Comparison of ENCODE assay signal across 6 cellular contexts in the genomic region with DNA sequence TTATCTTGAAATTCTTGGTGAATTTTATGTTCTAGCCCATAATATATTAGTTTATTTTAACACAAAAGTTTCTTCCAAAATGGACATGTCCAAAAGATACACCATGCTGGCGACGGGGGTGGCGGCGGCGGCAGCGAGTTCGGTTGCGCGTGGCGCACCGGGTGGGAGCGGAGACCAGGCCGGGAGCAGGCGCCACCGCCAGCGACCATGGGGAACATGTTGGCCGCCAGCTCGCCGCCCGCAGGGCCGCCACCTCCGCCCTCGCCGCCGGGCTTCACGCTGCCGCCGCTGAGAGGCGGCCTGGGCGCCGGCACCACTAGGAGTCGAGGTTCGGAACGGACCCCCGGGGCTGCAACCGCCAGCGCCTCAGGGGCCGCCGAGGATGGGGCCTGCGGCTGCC.
A peak's percentile ranks its signal among the peaks of the same experiment; 100 is the strongest.
DNase-seq lines count a peak whose midpoint lies in the region; ATAC-seq, FAIRE-seq and TF ChIP-seq lines count a peak whose summit lies in the region.
"Not testable (repeated sequence)": the region's sequence is repeated elsewhere in the genome, so short reads cannot be mapped to it uniquely, and the experiment has no call there.

No MANE protein-coding gene starts in this region.

- CTCF ChIA-PET in K562 (lab: Yijun Ruan, JAX; ENCODE audit: low intra/inter-chr PET ratio): not testable (repeated sequence)

- H3K9me3 Mint-ChIP-seq in stimulated activated effector memory CD8-positive, alpha-beta T cell treated with anti-CD3 and anti-CD28 coated beads, Interleukin-12 subunit alpha, Interleukin-12 subunit beta, amount 100 ng/mL, for 72 hours: not testable (repeated sequence)

- H3K9me3 ChIP-seq in K562 (replicated peaks; ENCODE audit: control insufficient read depth, insufficient read depth, low read depth, low read length); lower lobe of right lung; upper lobe of left lung; aorta (ENCODE audit: control insufficient read depth, low read length): not testable (repeated sequence)

- TF ChIP-seq RAD21 in K562 (CRISPR knock-in tag; conservative IDR thresholded peaks at IDR 0.05 in 1 of 2, IDR thresholded peaks at IDR 0.05 in 1 of 2): not testable (repeated sequence)

- H3K36me3 Mint-ChIP-seq in stimulated activated effector memory CD8-positive, alpha-beta T cell treated with anti-CD3 and anti-CD28 coated beads, Interleukin-12 subunit alpha, Interleukin-12 subunit beta, amount 100 ng/mL, for 72 hours: not testable (repeated sequence)

- not testable (repeated sequence) for H3K27ac ChIP-seq in K562 (ENCODE audit: extremely low read depth, low read depth, low read length); lower lobe of right lung; upper lobe of left lung; aorta (ENCODE audit: low read depth in 1 of 2, low read length in 2 of 2)

- H3K27ac Mint-ChIP-seq in stimulated activated effector memory CD8-positive, alpha-beta T cell treated with anti-CD3 and anti-CD28 coated beads, Interleukin-12 subunit alpha, Interleukin-12 subunit beta, amount 100 ng/mL, for 72 hours: not testable (repeated sequence)

- not testable (repeated sequence) for TF ChIP-seq EP300 in K562 (IDR thresholded peaks at IDR 0.05; ENCODE audit: low read length); upper lobe of left lung (IDR thresholded peaks at IDR 0.05)

- in situ Hi-C loops in K562 (cut with MboI): not testable (repeated sequence)

- intact Hi-C loops in K562 (cut with micrococcal nuclease); Right ventricle myocardium inferior (cut with DNase I); lower lobe of right lung (cut with DNase I); aorta (cut with DNase I): not testable (repeated sequence)

- not testable (repeated sequence) for DNase-seq in K562 (ENCODE audit: extremely low read depth in 1 of 4, low spot score in 3 of 4); Right ventricle myocardium inferior (ENCODE audit: missing footprints); lower lobe of right lung; upper lobe of left lung; aorta
- peak in 1 of 2 donors; percentile 44 for DNase-seq in stimulated activated effector memory CD8-positive, alpha-beta T cell treated with anti-CD3 and anti-CD28 coated beads, Interleukin-12 subunit alpha, Interleukin-12 subunit beta, amount 100 ng/mL, for 72 hours (ENCODE audit: low spot score in 2 of 2)

- BruUV-seq in K562 (replicated peaks; lab: Mats Ljungman, UMichigan): not testable (repeated sequence)

- not testable (repeated sequence) for H4K20me1 ChIP-seq in K562 (replicated peaks; ENCODE audit: control insufficient read depth, insufficient read depth, low read length)

- not testable (repeated sequence) for TF ChIP-seq POLR2A in K562 (conservative IDR thresholded peaks at IDR 0.05); upper lobe of left lung (IDR thresholded peaks at IDR 0.05)

- not testable (repeated sequence) for TF ChIP-seq CTCF in K562 (IDR thresholded peaks at IDR 0.05 in 2 of 3, conservative IDR thresholded peaks at IDR 0.05 in 1 of 3; ENCODE audit: insufficient read depth in 2 of 3, low read depth in 1 of 3, low read length in 3 of 3); lower lobe of right lung (IDR thresholded peaks at IDR 0.05); upper lobe of left lung (IDR thresholded peaks at IDR 0.05)

- FAIRE-seq in K562 (lab: Jason Lieb, UNC): not testable (repeated sequence)

- H3K79me2 ChIP-seq in K562 (ENCODE audit: control insufficient read depth, insufficient read depth, low read length): not testable (repeated sequence)

- H3K4me3 ChIP-seq in K562; lower lobe of right lung; upper lobe of left lung; aorta (ENCODE audit: low read length in 2 of 2): not testable (repeated sequence)

- 25% methylated on average over 11 of the region's 40 CpGs for WGBS in K562 (ENCODE audit: insufficient coverage, low coverage, missing lambda C conversion rate)
- 65% methylated on average over 8 of the region's 40 CpGs; no CpG with 5 or more reads in 1 of the 2 donors for WGBS in upper lobe of left lung, 2 donors
- WGBS in aorta, 2 donors: 58 to 63% methylated on average over 10 to 23 of the region's 40 CpGs

- H3K27me3 ChIP-seq in K562 (ENCODE audit: control insufficient read depth in 2 of 2, insufficient read depth in 2 of 2, low read length in 2 of 2); lower lobe of right lung (ENCODE audit: low read depth); upper lobe of left lung; aorta (ENCODE audit: control insufficient read depth in 1 of 2, insufficient read depth in 2 of 2, low read length in 1 of 2): not testable (repeated sequence)

- H3K4me3 Mint-ChIP-seq in stimulated activated effector memory CD8-positive, alpha-beta T cell treated with anti-CD3 and anti-CD28 coated beads, Interleukin-12 subunit alpha, Interleukin-12 subunit beta, amount 100 ng/mL, for 72 hours: not testable (repeated sequence)

- H2AFZ ChIP-seq in K562 (ENCODE audit: low read depth, low read length): not testable (repeated sequence)

- not testable (repeated sequence) for H3K4me2 ChIP-seq in K562 (ENCODE audit: insufficient read depth, low read length)

- not testable (repeated sequence) for H3K4me1 ChIP-seq in K562 (replicated peaks in 1 of 2; ENCODE audit: control insufficient read depth in 2 of 2, insufficient read depth in 2 of 2, low read length in 2 of 2); lower lobe of right lung; upper lobe of left lung; aorta (ENCODE audit: control insufficient read depth in 1 of 2, insufficient read depth in 2 of 2, low read length in 2 of 2)

- POLR2A ChIA-PET in K562 (lab: Yijun Ruan, JAX): not testable (repeated sequence)

- not testable (repeated sequence) for H3K9me1 ChIP-seq in K562 (ENCODE audit: control insufficient read depth, insufficient read depth, low read length)

- not testable (repeated sequence) for H3K4me1 Mint-ChIP-seq in stimulated activated effector memory CD8-positive, alpha-beta T cell treated with anti-CD3 and anti-CD28 coated beads, Interleukin-12 subunit alpha, Interleukin-12 subunit beta, amount 100 ng/mL, for 72 hours

- ATAC-seq in K562: peak; percentile 61
- peak; percentile 26 for ATAC-seq in Right ventricle myocardium inferior
- ATAC-seq in lower lobe of right lung: peak; percentile 56 to 71
- peak; percentile 8 for ATAC-seq in stimulated activated effector memory CD8-positive, alpha-beta T cell treated with anti-CD3 and anti-CD28 coated beads, Interleukin-12 subunit alpha, Interleukin-12 subunit beta, amount 100 ng/mL, for 72 hours
- peak; percentile 49 to 58 for ATAC-seq in upper lobe of left lung (ENCODE audit: low FRiP score in 2 of 2)
- peak; percentile 46 for ATAC-seq in aorta (ENCODE audit: low FRiP score)

- not testable (repeated sequence) for H3K9ac ChIP-seq in K562 (ENCODE audit: insufficient read depth in 1 of 2, low read depth in 2 of 2, low read length in 2 of 2)

- not testable (repeated sequence) for H3K36me3 ChIP-seq in K562 (ENCODE audit: control insufficient read depth, insufficient read depth, low read length); lower lobe of right lung; upper lobe of left lung; aorta (ENCODE audit: control insufficient read depth in 1 of 2, insufficient read depth in 2 of 2, low read length in 1 of 2)

Comparison
In these comparisons a context has a peak if more than half of its experiments do, and no peak if none do; other contexts are left out.
1. ATAC-seq: peak in every context shown above with its lines; median percentile 64 in lower lobe of right lung; 61 in K562; 54 in upper lobe of left lung; 46 in aorta; 26 in Right ventricle myocardium inferior; 8 in stimulated activated effector memory CD8-positive, alpha-beta T cell treated with anti-CD3 and anti-CD28 coated beads, Interleukin-12 subunit alpha, Interleukin-12 subunit beta, amount 100 ng/mL, for 72 hours.